10 cellular contexts compared by ENCODE assay signal in the genomic region with DNA sequence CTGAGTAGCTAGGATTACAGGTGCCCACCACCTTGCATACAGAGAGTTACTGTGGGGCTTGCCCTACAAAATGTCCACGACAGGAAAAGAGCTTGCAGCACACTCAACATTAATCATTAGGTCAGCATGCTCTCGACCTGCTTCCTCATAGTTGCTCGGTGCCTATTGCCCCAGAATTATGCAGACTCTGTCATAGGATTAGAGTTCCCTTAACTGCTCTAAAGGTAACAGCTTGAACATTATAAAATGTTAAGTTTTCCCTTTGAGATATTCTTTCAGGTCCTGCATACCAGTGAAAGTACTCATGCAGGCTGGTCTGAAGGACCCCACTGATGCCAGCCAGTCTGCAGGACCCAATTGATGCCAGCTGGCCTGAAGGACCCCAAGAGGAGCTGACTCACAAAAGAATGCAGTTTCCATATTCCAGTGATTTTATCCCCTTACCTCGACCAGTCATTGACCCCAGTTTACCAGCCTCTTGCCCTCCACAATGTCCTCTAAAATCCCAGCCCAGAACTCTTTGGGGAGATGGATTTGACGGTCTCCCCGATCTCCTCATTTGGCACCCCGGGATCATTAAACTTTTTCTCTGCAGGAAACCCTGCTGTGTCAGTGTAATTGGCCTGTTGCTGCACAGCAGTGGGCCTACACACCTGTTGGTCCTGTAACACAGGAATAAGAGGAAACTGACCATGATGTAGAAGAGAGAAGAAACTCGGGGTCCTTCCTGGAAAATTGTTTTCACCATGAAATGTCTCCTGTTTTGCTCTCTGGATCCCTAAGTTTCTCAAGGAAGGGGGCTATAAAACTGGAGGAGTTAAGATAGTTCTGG.
A peak's percentile ranks its signal among the peaks of the same experiment; 100 is the strongest.
DNase-seq lines count a peak whose midpoint lies in the region; ATAC-seq lines count a peak whose summit lies in the region.
"Had no signal": no experiment of that assay in that cellular context is flagged by ENCODE, and none has a peak within 500 bp of the region (broad histone marks: within the 10 kb centered on the region; RNA-seq: fewer than 3 reads in every experiment).

No MANE protein-coding gene starts in this region.

- ATAC-seq in stimulated activated memory B cell treated with anti-CD40 and anti-IgM and Interleukin-4, amounts not matched to agents 10 μg/mL and 1 μg/mL and 100 μg/mL, for 72 hours: no peak
- ATAC-seq in GM18867 (IDR thresholded peaks at IDR 0.05; ENCODE audit: unreplicated experiment): no peak

- H3K9me3 Mint-ChIP-seq in stimulated activated memory B cell treated with anti-CD40 and anti-IgM and Interleukin-4, amounts not matched to agents 10 μg/mL and 1 μg/mL and 100 μg/mL, for 72 hours: no peaks in the 10 kb centered on the region

- DNase-seq in activated CD8-positive, alpha-beta memory T cell treated with anti-CD3 and anti-CD28 coated beads for 24 hours: peak; percentile 42
- no peak for DNase-seq in activated CD8-positive, alpha-beta memory T cell treated with anti-CD3 and anti-CD28 coated beads, Interleukin-2, amount 50 U/mL, for 48 hours
- DNase-seq in RKO (ENCODE audit: low spot score): peak; percentile 24
- DNase-seq in epithelial cell of prostate (ENCODE audit: low read depth, low spot score): no peak
- DNase-seq in NCI-H526 (lab: John Stamatoyannopoulos, UW): no peak
- DNase-seq in KBM-7: no peak
- DNase-seq: stimulated activated CD4-positive, alpha-beta T cell treated with anti-CD3 and anti-CD28 coated beads, Interleukin-2, amount 100 ng/mL, for 48 hours had no signal

- H3K27ac ChIP-seq in epithelial cell of prostate: peak overlapping the region; percentile 43
- H3K27ac ChIP-seq: neutrophil had no signal

- no peak overlapping the region for H3K4me3 Mint-ChIP-seq in stimulated activated memory B cell treated with anti-CD40 and anti-IgM and Interleukin-4, amounts not matched to agents 10 μg/mL and 1 μg/mL and 100 μg/mL, for 72 hours

- in situ Hi-C loops in KBM-7 (cut with MboI; ENCODE audit: low pct_unique_long_range_greater_than_20kb, low sequenced_read_pairs): no loop called here

- peaks cover 73% of the 10 kb centered on the region for H3K4me1 Mint-ChIP-seq in stimulated activated memory B cell treated with anti-CD40 and anti-IgM and Interleukin-4, amounts not matched to agents 10 μg/mL and 1 μg/mL and 100 μg/mL, for 72 hours

- no peaks in the 10 kb centered on the region for H3K27me3 Mint-ChIP-seq in stimulated activated memory B cell treated with anti-CD40 and anti-IgM and Interleukin-4, amounts not matched to agents 10 μg/mL and 1 μg/mL and 100 μg/mL, for 72 hours

- H3K27ac Mint-ChIP-seq in stimulated activated memory B cell treated with anti-CD40 and anti-IgM and Interleukin-4, amounts not matched to agents 10 μg/mL and 1 μg/mL and 100 μg/mL, for 72 hours: peak overlapping the region; percentile 4

- peaks cover 46% of the 10 kb centered on the region for H3K36me3 Mint-ChIP-seq in stimulated activated memory B cell treated with anti-CD40 and anti-IgM and Interleukin-4, amounts not matched to agents 10 μg/mL and 1 μg/mL and 100 μg/mL, for 72 hours

Comparison
In these comparisons a context has a peak if more than half of its experiments do, and no peak if none do; other contexts are left out.
1. DNase-seq: peak in activated CD8-positive, alpha-beta memory T cell treated with anti-CD3 and anti-CD28 coated beads for 24 hours (single experiment) and RKO (single experiment); none in activated CD8-positive, alpha-beta memory T cell treated with anti-CD3 and anti-CD28 coated beads, Interleukin-2, amount 50 U/mL, for 48 hours (single experiment), epithelial cell of prostate (single experiment), NCI-H526 (0 of 2) and KBM-7 (single experiment).